ENCODE assay signal across 27 cellular contexts in the genomic region with DNA sequence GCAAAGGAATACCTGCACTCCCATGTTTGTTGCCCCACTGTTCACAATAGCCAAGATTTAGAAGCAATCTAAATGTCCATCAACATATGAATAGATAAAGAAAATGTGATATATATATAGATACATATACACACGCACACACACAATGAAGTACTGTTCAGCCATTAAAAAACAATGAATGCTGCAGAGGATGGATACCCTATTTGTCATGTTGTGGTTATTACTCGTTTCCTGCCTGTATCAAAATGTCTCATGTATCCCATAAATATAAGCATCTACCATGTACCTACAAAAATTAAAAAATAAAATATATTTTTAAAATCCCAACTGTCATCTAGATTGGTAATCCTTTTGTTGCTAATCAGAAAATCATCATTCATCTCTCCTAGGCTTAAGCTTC.
"Had no signal": no experiment of that assay in that cellular context is flagged by ENCODE, and none has a peak within 500 bp of the region (broad histone marks: within the 10 kb centered on the region; RNA-seq: fewer than 3 reads in every experiment).

No MANE protein-coding gene starts in this region.

- H3K27me3 ChIP-seq: ascending aorta had no signal

- H3K36me3 ChIP-seq: ascending aorta had no signal

- ATAC-seq: activated CD8-positive, alpha-beta T cell treated with anti-CD3 and anti-CD28 coated beads for 36 hours; activated T-cell treated with anti-CD3 and anti-CD28 coated beads, Interleukin-2, amount 50 U/mL, for 72 hours; activated T-helper 17 cell treated with anti-CD3 and anti-CD28 coated beads, Interleukin-2, amount 50 U/mL, for 72 hours had no signal

- FAIRE-seq: RCC 7860, TTC549 had no signal

- DNase-seq: activated CD4-positive, alpha-beta T cell treated with anti-CD3 and anti-CD28 coated beads, Interleukin-2, amount 10 ng/mL, durations not matched to agents 24 days and 14 days; activated CD4-positive, alpha-beta T cell treated with anti-CD3 and anti-CD28 coated beads, Interleukin-2, amount 50 U/mL, for 4 hours; activated CD8-positive, alpha-beta T cell treated with anti-CD3 and anti-CD28 coated beads for 36 hours; activated effector memory CD4-positive, alpha-beta T cell treated with anti-CD3 and anti-CD28 coated beads, Interleukin-2, amount 50 U/mL, for 16 hours; activated naive CD4-positive, alpha-beta T cell; activated naive CD4-positive, alpha-beta T cell treated with anti-CD3 and anti-CD28 coated beads, Interleukin-2, amount 50 U/mL, for 16 hours; activated naive CD8-positive, alpha-beta T cell treated with anti-CD3 and anti-CD28 coated beads for 36 hours; activated T-cell treated with anti-CD3 and anti-CD28 coated beads, Interleukin-2, amount 50 U/mL, for 1 hour; activated T-cell treated with anti-CD3 and anti-CD28 coated beads, Interleukin-2, amount 50 U/mL, for 72 hours; amygdala; caudate nucleus; cerebellar nuclear complex; Karpas-422; NCI-H1048; NCI-H1105 treated with DMSO at 0.1 percent for 48 hours; NCI-H1436 treated with DMSO at 0.1 percent for 48 hours; NCI-H1694 treated with DMSO at 0.1 percent for 48 hours; NCI-H2029; NCI-H510A; NCI-H748 treated with DMSO at 0.1 percent for 48 hours; NK-92 treated with Interleukin-12 subunit alpha and Interleukin-12 subunit beta, amount 100 ng/mL, for 24 hours; PC-9; Right ventricle myocardium superior had no signal

- H3K4me3 ChIP-seq: ascending aorta, PC-9 had no signal
